Comparison of ENCODE assay signal across 1 cellular context in the genomic region with DNA sequence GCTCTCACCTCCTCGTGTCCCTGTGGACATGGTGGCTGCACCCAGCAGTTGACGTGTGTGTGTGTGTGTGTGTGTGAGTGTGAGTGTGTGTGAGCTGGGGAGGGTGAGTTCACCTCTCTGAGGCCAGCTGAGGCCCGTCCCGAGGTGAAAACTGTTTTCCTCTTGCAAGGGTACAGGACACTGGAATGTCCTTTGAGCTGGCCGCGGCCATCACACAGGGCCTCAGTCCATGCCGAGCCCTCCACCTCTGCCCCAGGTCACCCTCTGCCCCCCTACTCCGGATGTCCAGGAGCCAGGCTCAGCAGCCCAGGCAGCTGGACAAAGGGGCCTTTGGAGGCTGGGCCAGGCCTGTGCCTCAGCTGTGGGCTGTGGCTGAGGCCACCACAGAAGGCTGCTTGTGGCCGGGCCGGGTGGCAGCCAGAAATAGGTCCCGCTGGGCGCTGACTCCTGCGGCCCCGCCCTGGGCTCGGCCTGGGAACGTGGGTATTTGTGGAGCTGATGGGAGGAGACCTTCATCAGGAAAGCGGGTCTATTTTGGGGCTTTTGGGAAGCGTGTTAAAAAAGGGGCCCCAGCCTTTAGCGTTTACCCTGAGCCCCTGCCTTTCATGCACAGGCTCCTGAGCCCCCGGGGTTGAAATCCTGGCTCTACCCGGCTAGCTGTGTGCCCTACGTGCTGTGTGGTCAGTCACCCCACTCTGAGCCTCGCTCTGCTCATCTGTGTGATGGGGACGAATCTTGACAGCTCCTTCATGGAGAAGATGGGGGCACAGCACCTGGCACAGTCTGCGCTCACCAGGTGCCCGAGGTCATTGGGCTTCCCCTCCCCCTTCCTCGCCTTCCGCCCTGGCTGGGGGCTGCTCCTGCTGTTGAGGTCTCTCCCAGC.
TF ChIP-seq lines count a peak whose summit lies in the region.

No MANE protein-coding gene starts in this region.

TF ChIP-seq in HepG2, 621 proteins besides CTCF, POLR2A, EP300 and RAD21 (continued from another document and continues in another):
- TF ChIP-seq, protein P1, sequence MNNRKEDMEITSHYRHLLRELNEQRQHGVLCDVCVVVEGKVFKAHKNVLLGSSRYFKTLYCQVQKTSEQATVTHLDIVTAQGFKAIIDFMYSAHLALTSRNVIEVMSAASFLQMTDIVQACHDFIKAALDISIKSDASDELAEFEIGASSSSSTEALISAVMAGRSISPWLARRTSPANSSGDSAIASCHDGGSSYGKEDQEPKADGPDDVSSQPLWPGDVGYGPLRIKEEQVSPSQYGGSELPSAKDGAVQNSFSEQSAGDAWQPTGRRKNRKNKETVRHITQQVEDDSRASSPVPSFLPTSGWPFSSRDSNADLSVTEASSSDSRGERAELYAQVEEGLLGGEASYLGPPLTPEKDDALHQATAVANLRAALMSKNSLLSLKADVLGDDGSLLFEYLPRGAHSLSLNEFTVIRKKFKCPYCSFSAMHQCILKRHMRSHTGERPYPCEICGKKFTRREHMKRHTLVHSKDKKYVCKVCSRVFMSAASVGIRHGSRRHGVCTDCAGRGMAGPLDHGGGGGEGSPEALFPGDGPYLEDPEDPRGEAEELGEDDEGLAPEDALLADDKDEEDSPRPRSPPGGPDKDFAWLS (CRISPR knock-in tag; IDR thresholded peaks at IDR 0.05; ENCODE audit: borderline replicate concordance): no peak
- TF ChIP-seq ZNF614 (CRISPR knock-in tag; IDR thresholded peaks at IDR 0.05; ENCODE audit: borderline replicate concordance) (no peak), ZNF256 (CRISPR knock-in tag; conservative IDR thresholded peaks at IDR 0.05) (no peak), ZNF724P (CRISPR knock-in tag; IDR thresholded peaks at IDR 0.05; ENCODE audit: borderline replicate concordance) (no peak), LCORL (IDR thresholded peaks at IDR 0.05) (no peak), LCORL (CRISPR knock-in tag; IDR thresholded peaks at IDR 0.05) (peak; percentile 97), STAG1 (CRISPR knock-in tag; IDR thresholded peaks at IDR 0.05) (peak; percentile 34; the same call in 1 of the 2 replicates), CEBPG (CRISPR knock-in tag; IDR thresholded peaks at IDR 0.05) (no peak), THAP7 (CRISPR knock-in tag; IDR thresholded peaks at IDR 0.05) (0 out of 2 replicates have a peak, but pooled peaks have one; percentile 51), ZNF576 (CRISPR knock-in tag; IDR thresholded peaks at IDR 0.05) (no peak), RERE (CRISPR knock-in tag; IDR thresholded peaks at IDR 0.05; ENCODE audit: low read depth) (no peak), ZNF264 (CRISPR knock-in tag; IDR thresholded peaks at IDR 0.05) (no peak), PRDM10 (CRISPR knock-in tag; IDR thresholded peaks at IDR 0.05; ENCODE audit: low read depth) (no peak), ZSCAN31 (CRISPR knock-in tag; IDR thresholded peaks at IDR 0.05; ENCODE audit: low read depth) (peak; percentile 72; the same call in 1 of the 2 replicates), NR2F2 (IDR thresholded peaks at IDR 0.05; ENCODE audit: borderline replicate concordance, low read depth) (0 out of 2 replicates have a peak, but pooled peaks have one; percentile 62), ZNF24 (IDR thresholded peaks at IDR 0.05) (no peak), STAT6 (CRISPR knock-in tag; IDR thresholded peaks at IDR 0.05; ENCODE audit: borderline replicate concordance) (no peak), RFXAP (CRISPR knock-in tag; IDR thresholded peaks at IDR 0.05; ENCODE audit: borderline replicate concordance) (no peak), KDM2A (CRISPR knock-in tag; IDR thresholded peaks at IDR 0.05; ENCODE audit: borderline replicate concordance, low read depth) (peak; percentile 68; the same call in 1 of the 2 replicates), ZNF367 (CRISPR knock-in tag; IDR thresholded peaks at IDR 0.05; ENCODE audit: borderline replicate concordance) (no peak), HOXA9 (CRISPR knock-in tag; IDR thresholded peaks at IDR 0.05; ENCODE audit: borderline replicate concordance) (no peak), MXD1 (CRISPR knock-in tag; IDR thresholded peaks at IDR 0.05) (no peak; the same call in 1 of the 2 replicates)
- TF ChIP-seq, protein P2, sequence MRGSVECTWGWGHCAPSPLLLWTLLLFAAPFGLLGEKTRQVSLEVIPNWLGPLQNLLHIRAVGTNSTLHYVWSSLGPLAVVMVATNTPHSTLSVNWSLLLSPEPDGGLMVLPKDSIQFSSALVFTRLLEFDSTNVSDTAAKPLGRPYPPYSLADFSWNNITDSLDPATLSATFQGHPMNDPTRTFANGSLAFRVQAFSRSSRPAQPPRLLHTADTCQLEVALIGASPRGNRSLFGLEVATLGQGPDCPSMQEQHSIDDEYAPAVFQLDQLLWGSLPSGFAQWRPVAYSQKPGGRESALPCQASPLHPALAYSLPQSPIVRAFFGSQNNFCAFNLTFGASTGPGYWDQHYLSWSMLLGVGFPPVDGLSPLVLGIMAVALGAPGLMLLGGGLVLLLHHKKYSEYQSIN (CRISPR knock-in tag; IDR thresholded peaks at IDR 0.05; ENCODE audit: borderline replicate concordance): no peak
- TF ChIP-seq, protein P3, sequence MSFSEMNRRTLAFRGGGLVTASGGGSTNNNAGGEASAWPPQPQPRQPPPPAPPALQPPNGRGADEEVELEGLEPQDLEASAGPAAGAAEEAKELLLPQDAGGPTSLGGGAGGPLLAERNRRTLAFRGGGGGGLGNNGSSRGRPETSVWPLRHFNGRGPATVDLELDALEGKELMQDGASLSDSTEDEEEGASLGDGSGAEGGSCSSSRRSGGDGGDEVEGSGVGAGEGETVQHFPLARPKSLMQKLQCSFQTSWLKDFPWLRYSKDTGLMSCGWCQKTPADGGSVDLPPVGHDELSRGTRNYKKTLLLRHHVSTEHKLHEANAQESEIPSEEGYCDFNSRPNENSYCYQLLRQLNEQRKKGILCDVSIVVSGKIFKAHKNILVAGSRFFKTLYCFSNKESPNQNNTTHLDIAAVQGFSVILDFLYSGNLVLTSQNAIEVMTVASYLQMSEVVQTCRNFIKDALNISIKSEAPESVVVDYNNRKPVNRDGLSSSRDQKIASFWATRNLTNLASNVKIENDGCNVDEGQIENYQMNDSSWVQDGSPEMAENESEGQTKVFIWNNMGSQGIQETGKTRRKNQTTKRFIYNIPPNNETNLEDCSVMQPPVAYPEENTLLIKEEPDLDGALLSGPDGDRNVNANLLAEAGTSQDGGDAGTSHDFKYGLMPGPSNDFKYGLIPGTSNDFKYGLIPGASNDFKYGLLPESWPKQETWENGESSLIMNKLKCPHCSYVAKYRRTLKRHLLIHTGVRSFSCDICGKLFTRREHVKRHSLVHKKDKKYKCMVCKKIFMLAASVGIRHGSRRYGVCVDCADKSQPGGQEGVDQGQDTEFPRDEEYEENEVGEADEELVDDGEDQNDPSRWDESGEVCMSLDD (CRISPR knock-in tag; IDR thresholded peaks at IDR 0.05; ENCODE audit: borderline replicate concordance): peak; percentile 26; the same call in 1 of the 2 replicates
- TF ChIP-seq, protein P4, sequence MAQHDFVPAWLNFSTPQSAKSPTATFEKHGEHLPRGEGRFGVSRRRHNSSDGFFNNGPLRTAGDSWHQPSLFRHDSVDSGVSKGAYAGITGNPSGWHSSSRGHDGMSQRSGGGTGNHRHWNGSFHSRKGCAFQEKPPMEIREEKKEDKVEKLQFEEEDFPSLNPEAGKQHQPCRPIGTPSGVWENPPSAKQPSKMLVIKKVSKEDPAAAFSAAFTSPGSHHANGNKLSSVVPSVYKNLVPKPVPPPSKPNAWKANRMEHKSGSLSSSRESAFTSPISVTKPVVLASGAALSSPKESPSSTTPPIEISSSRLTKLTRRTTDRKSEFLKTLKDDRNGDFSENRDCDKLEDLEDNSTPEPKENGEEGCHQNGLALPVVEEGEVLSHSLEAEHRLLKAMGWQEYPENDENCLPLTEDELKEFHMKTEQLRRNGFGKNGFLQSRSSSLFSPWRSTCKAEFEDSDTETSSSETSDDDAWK (CRISPR knock-in tag; IDR thresholded peaks at IDR 0.05): no peak
